1 cellular context compared by ENCODE assay signal in the genomic region with DNA sequence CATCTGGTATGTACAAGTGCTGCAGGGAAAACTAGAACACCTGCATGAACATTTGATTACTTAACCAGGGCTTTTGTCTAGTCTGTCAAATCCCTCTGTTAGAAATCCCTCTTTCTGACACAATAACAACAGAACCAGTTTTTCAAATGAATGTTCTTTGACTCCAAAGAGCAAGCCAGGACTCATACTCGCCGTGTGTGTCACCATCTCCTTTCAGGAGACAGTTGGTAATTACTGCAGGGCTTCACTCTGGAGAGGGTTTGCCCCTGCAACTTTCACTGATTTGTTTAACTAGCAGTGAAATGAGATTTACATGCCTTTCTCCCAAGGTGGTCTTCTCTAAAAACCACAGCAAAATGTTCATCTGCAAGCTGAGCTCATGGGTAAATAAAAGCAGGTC.
TF ChIP-seq lines count a peak whose summit lies in the region.

No MANE protein-coding gene starts in this region.

TF ChIP-seq in GM23338, 12 proteins besides CTCF, POLR2A, EP300 and RAD21:
- TF ChIP-seq, protein P1, sequence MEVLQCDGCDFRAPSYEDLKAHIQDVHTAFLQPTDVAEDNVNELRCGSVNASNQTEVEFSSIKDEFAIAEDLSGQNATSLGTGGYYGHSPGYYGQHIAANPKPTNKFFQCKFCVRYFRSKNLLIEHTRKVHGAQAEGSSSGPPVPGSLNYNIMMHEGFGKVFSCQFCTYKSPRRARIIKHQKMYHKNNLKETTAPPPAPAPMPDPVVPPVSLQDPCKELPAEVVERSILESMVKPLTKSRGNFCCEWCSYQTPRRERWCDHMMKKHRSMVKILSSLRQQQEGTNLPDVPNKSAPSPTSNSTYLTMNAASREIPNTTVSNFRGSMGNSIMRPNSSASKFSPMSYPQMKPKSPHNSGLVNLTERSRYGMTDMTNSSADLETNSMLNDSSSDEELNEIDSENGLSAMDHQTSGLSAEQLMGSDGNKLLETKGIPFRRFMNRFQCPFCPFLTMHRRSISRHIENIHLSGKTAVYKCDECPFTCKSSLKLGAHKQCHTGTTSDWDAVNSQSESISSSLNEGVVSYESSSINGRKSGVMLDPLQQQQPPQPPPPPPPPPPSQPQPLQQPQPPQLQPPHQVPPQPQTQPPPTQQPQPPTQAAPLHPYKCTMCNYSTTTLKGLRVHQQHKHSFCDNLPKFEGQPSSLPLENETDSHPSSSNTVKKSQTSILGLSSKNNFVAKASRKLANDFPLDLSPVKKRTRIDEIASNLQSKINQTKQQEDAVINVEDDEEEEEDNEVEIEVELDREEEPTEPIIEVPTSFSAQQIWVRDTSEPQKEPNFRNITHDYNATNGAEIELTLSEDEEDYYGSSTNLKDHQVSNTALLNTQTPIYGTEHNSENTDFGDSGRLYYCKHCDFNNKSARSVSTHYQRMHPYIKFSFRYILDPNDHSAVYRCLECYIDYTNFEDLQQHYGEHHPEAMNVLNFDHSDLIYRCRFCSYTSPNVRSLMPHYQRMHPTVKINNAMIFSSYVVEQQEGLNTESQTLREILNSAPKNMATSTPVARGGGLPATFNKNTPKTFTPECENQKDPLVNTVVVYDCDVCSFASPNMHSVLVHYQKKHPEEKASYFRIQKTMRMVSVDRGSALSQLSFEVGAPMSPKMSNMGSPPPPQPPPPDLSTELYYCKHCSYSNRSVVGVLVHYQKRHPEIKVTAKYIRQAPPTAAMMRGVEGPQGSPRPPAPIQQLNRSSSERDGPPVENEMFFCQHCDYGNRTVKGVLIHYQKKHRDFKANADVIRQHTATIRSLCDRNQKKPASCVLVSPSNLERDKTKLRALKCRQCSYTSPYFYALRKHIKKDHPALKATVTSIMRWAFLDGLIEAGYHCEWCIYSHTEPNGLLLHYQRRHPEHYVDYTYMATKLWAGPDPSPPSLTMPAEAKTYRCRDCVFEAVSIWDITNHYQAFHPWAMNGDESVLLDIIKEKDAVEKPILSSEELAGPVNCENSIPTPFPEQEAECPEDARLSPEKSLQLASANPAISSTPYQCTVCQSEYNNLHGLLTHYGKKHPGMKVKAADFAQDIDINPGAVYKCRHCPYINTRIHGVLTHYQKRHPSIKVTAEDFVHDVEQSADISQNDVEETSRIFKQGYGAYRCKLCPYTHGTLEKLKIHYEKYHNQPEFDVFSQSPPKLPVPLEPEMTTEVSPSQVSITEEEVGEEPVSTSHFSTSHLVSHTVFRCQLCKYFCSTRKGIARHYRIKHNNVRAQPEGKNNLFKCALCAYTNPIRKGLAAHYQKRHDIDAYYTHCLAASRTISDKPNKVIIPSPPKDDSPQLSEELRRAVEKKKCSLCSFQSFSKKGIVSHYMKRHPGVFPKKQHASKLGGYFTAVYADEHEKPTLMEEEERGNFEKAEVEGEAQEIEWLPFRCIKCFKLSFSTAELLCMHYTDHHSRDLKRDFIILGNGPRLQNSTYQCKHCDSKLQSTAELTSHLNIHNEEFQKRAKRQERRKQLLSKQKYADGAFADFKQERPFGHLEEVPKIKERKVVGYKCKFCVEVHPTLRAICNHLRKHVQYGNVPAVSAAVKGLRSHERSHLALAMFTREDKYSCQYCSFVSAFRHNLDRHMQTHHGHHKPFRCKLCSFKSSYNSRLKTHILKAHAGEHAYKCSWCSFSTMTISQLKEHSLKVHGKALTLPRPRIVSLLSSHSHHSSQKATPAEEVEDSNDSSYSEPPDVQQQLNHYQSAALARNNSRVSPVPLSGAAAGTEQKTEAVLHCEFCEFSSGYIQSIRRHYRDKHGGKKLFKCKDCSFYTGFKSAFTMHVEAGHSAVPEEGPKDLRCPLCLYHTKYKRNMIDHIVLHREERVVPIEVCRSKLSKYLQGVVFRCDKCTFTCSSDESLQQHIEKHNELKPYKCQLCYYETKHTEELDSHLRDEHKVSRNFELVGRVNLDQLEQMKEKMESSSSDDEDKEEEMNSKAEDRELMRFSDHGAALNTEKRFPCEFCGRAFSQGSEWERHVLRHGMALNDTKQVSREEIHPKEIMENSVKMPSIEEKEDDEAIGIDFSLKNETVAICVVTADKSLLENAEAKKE (CRISPR knock-in tag; IDR thresholded peaks at IDR 0.05) = no peak
- TF ChIP-seq, protein P2, sequence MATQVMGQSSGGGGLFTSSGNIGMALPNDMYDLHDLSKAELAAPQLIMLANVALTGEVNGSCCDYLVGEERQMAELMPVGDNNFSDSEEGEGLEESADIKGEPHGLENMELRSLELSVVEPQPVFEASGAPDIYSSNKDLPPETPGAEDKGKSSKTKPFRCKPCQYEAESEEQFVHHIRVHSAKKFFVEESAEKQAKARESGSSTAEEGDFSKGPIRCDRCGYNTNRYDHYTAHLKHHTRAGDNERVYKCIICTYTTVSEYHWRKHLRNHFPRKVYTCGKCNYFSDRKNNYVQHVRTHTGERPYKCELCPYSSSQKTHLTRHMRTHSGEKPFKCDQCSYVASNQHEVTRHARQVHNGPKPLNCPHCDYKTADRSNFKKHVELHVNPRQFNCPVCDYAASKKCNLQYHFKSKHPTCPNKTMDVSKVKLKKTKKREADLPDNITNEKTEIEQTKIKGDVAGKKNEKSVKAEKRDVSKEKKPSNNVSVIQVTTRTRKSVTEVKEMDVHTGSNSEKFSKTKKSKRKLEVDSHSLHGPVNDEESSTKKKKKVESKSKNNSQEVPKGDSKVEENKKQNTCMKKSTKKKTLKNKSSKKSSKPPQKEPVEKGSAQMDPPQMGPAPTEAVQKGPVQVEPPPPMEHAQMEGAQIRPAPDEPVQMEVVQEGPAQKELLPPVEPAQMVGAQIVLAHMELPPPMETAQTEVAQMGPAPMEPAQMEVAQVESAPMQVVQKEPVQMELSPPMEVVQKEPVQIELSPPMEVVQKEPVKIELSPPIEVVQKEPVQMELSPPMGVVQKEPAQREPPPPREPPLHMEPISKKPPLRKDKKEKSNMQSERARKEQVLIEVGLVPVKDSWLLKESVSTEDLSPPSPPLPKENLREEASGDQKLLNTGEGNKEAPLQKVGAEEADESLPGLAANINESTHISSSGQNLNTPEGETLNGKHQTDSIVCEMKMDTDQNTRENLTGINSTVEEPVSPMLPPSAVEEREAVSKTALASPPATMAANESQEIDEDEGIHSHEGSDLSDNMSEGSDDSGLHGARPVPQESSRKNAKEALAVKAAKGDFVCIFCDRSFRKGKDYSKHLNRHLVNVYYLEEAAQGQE (IDR thresholded peaks at IDR 0.05; ENCODE audit: unreplicated experiment) = no peak
- TF ChIP-seq ZNF114 (CRISPR knock-in tag; IDR thresholded peaks at IDR 0.05) = no peak
